In genomic region chr3:8767667-8768363, GRCh38 we compare ENCODE assay signal across 9 cellular contexts. TPM values are rescaled to one million over a fixed set of nuclear protein-coding genes. Genes with fewer than 3 reads are reported as not detected.
A peak's percentile ranks its signal among the peaks of the same experiment; 100 is the strongest.
DNase-seq lines count a peak whose midpoint lies in the region; ATAC-seq, FAIRE-seq and TF ChIP-seq lines count a peak whose summit lies in the region.
"Had no signal": no experiment of that assay in that cellular context is flagged by ENCODE, and none has a peak within 500 bp of the region (broad histone marks: within the 10 kb centered on the region; RNA-seq: fewer than 3 reads in every experiment).

No MANE protein-coding gene starts in this region.

- TF ChIP-seq RAD21 in HepG2 (CRISPR knock-in tag; IDR thresholded peaks at IDR 0.05), result 0 out of 2 replicates have a peak, but pooled peaks have one; percentile 13

- no peak for TF ChIP-seq EP300 in HepG2 (IDR thresholded peaks at IDR 0.05; ENCODE audit: low read depth in 2 of 2, low read length in 2 of 2)
- TF ChIP-seq EP300 in HepG2 (CRISPR knock-in tag; IDR thresholded peaks at IDR 0.05; ENCODE audit: borderline replicate concordance), result no peak

- no peak overlapping the region for H2AFZ ChIP-seq in HepG2 (ENCODE audit: low read length)
- no peak overlapping the region for H2AFZ ChIP-seq in OCI-LY7 (ENCODE audit: low read length)

- no peak overlapping the region for H3K9ac ChIP-seq in HepG2 (ENCODE audit: insufficient read depth, low read depth, low read length)

- CTCF ChIA-PET in GM10248 (lab: Yijun Ruan, JAX), result interaction anchor here (0.6 to 3.6 kb wide), 12 partner anchors 8 to 535 kb away, joined by 3 to 49 read pairs (median 9); no protein-coding TSS in a partner anchor
- CTCF ChIA-PET in HepG2 (lab: Yijun Ruan, JAX; ENCODE audit: low intra/inter-chr PET ratio, low total read pairs), result interaction anchor here (2.2 kb wide), 1 partner anchor 105 kb away, joined by 8 read pairs; no protein-coding TSS in a partner anchor
- CTCF ChIA-PET in OCI-LY7 (lab: Charles Lee; ENCODE audit: unreplicated experiment), result no interaction called here

- 90% methylated on average over 13 of the region's 74 CpGs for WGBS in HepG2 (ENCODE audit: low lambda C conversion rate)

- FAIRE-seq in HepG2 (lab: Jason Lieb, UNC), result no peak

- H4K20me1 ChIP-seq in HepG2 (ENCODE audit: insufficient read depth, low read length) (no peaks in the 10 kb centered on the region), OCI-LY7 (ENCODE audit: insufficient read depth, low read length) (no peaks in the 10 kb centered on the region)

- H3K4me1 ChIP-seq in HepG2 (ENCODE audit: insufficient read depth, low read length) (peaks cover 36% of the 10 kb centered on the region), OCI-LY7 (ENCODE audit: insufficient read depth, low read length, poor library complexity, severe bottlenecking) (no peaks in the 10 kb centered on the region)

- H3K36me3 ChIP-seq in HepG2 (replicated peaks in 1 of 2; ENCODE audit: control insufficient read depth in 1 of 2, insufficient read depth in 2 of 2, low read length in 2 of 2) (no peaks in the 10 kb centered on the region), OCI-LY7 (ENCODE audit: insufficient read depth, low read length) (no peaks in the 10 kb centered on the region)

- peak overlapping the region in 1 of 3 experiments; percentile 53; a peak in 1 of 6 replicates for H3K4me3 ChIP-seq in HepG2 (replicated peaks in 1 of 3; ENCODE audit: insufficient read depth in 1 of 3, low read depth in 2 of 3, low read length in 3 of 3)
- no peak overlapping the region for H3K4me3 ChIP-seq in OCI-LY7 (ENCODE audit: low read depth, low read length, poor library complexity, severe bottlenecking)

- no peak for TF ChIP-seq POLR2A in HepG2 (IDR thresholded peaks at IDR 0.05; ENCODE audit: insufficient read depth in 1 of 2, low read depth in 2 of 2, low read length in 2 of 2)

- intact Hi-C loops in HepG2 (cut with micrococcal nuclease; ENCODE audit: unreplicated experiment) (no loop called here), OCI-LY7 (cut with micrococcal nuclease; ENCODE audit: unreplicated experiment) (no loop called here)

- no peaks in the 10 kb centered on the region for H3K79me2 ChIP-seq in HepG2 (ENCODE audit: insufficient read depth, low read length)
- H3K79me2 ChIP-seq in OCI-LY7 (ENCODE audit: insufficient read depth, low read depth, low read length), result no peaks in the 10 kb centered on the region

- H3K4me2 ChIP-seq in HepG2 (ENCODE audit: low read depth, low read length) (peak overlapping the region; percentile 70), OCI-LY7 (ENCODE audit: low read length) (no peak overlapping the region)

- H3K9me2 ChIP-seq in OCI-LY7 (ENCODE audit: insufficient read depth, low read length), result no peaks in the 10 kb centered on the region

- DNase-seq in GM10248 (ENCODE audit: extremely low spot score) (peak; percentile 71), astrocyte of the hippocampus (ENCODE audit: low read depth, low spot score) (peak; percentile 70), HepG2 (ENCODE audit: low spot score) (peak; percentile 28), HT-29 (ENCODE audit: low spot score) (no peak), OCI-LY7 (ENCODE audit: low spot score) (no peak)

- no peak overlapping the region for H3K27ac ChIP-seq in HepG2 (ENCODE audit: extremely low read length, insufficient read depth, low read length)
- no peak overlapping the region for H3K27ac ChIP-seq in OCI-LY7 (ENCODE audit: low read depth, low read length, poor library complexity, severe bottlenecking)

- in situ Hi-C loops in HepG2 (cut with HindIII; ENCODE audit: extremely low pct_ligation_motif_present, low pct_unique_long_range_greater_than_20kb), result no loop called here

- TF ChIP-seq CTCF in GM10248 (IDR thresholded peaks at IDR 0.05; ENCODE audit: control extremely low read depth, extremely low read depth, low read depth, missing control alignments), result peak; percentile 36
- TF ChIP-seq CTCF in HepG2 (CRISPR knock-in tag; IDR thresholded peaks at IDR 0.05), result peak; percentile 65
- TF ChIP-seq CTCF in OCI-LY7 (conservative IDR thresholded peaks at IDR 0.05; ENCODE audit: low read length), result no peak

- ATAC-seq in GM19468 (IDR thresholded peaks at IDR 0.05; ENCODE audit: extremely low read depth, unreplicated experiment), result peak; percentile 28
- ATAC-seq in HG03565 (IDR thresholded peaks at IDR 0.05; ENCODE audit: unreplicated experiment), result peak; percentile 39
- ATAC-seq in HepG2, result peak; percentile 71
- ATAC-seq in HG03469 (IDR thresholded peaks at IDR 0.05; ENCODE audit: unreplicated experiment), result no peak

- H3K27me3 ChIP-seq in HepG2 (ENCODE audit: control insufficient read depth in 1 of 2, insufficient read depth in 2 of 2, low read length in 2 of 2), result peaks cover 0 to 9% of the 10 kb centered on the region in 2 experiments; a peak in 2 of 5 replicates

- H3K9me3 ChIP-seq in HepG2 (ENCODE audit: low read length) (no peaks in the 10 kb centered on the region), OCI-LY7 (ENCODE audit: low read length) (no peaks in the 10 kb centered on the region)

- no TSS peak for BruUV-seq in HepG2 (replicated peaks; lab: Mats Ljungman, UMichigan)
- BruUV-seq in OCI-LY7 (replicated peaks; lab: Mats Ljungman, UMichigan), result no TSS peak

- POLR2A ChIA-PET in GM10248 (lab: Yijun Ruan, JAX) (no interaction called here), HepG2 (lab: Yijun Ruan, JAX) (no interaction called here), OCI-LY7 (lab: Charles Lee) (no interaction called here)

TF ChIP-seq in HepG2, 621 proteins besides CTCF, POLR2A, EP300 and RAD21 (continues in another document):
- TF ChIP-seq SALL1 (CRISPR knock-in tag; IDR thresholded peaks at IDR 0.05) (0 out of 2 replicates have a peak, but pooled peaks have one; percentile 3), GTF3A (CRISPR knock-in tag; conservative IDR thresholded peaks at IDR 0.05) (no peak), ZNF777 (CRISPR knock-in tag; IDR thresholded peaks at IDR 0.05) (0 out of 2 replicates have a peak, but pooled peaks have one; percentile 12)

RNA-seq across cellular contexts. Expression of gene OXTR, which starts 1.6 kb away (rescaled TPM):
- total RNA-seq in HepG2 (2016; rRNA removed; fragmentation: Illumina TruSeq; extraction: Trizol), result 0.88 and 0.95 TPM in 2 replicates
- 0.10 and 0.44 TPM in 2 replicates for total RNA-seq in HepG2 (2016; cell fraction: cytosol; rRNA removed; fragmentation: Illumina TruSeq; extraction: Trizol; ENCODE audit: low read depth)
- total RNA-seq in HepG2 (2016; cell fraction: insoluble cytoplasmic fraction; rRNA removed; fragmentation: Illumina TruSeq; extraction: Trizol), result 0.68 and 0.95 TPM in 2 replicates
- 0.38 and 0.49 TPM in 2 replicates for total RNA-seq in HepG2 (2016; cell fraction: membrane; rRNA removed; fragmentation: Illumina TruSeq; extraction: Trizol)
- 1.8 and 2.1 TPM in 2 replicates for total RNA-seq in HepG2 (2016; cell fraction: nucleus; rRNA removed; fragmentation: Illumina TruSeq; extraction: Trizol)
- 0.36 and 0.39 TPM in 2 replicates for polyA plus RNA-seq in HepG2 (2011; rRNA removed)
- 0.17 and 0.19 TPM in 2 replicates for polyA plus RNA-seq in HepG2 (2011; cell fraction: cytosol; rRNA removed)
- 1.0 and 1.2 TPM in 2 replicates for polyA plus RNA-seq in HepG2 (2011; cell fraction: nucleus; rRNA removed)
- polyA plus RNA-seq in HepG2 (2012), result 0.24 and 0.37 TPM in 2 replicates
- polyA plus RNA-seq in HepG2 (2016; cell fraction: cytosol; fragmentation: Illumina TruSeq; extraction: Trizol; ENCODE audit: low read depth), result 0.07 and 0.12 TPM in 2 replicates
- 0.88 and 1.1 TPM in 2 replicates for polyA plus RNA-seq in HepG2 (2016; cell fraction: insoluble cytoplasmic fraction; fragmentation: Illumina TruSeq; extraction: Trizol; ENCODE audit: low read depth)
- 0.18 and 0.26 TPM in 2 replicates for polyA plus RNA-seq in HepG2 (2016; cell fraction: membrane; fragmentation: Illumina TruSeq; extraction: Trizol; ENCODE audit: low read depth)
- polyA plus RNA-seq in HepG2 (2016; cell fraction: nucleus; fragmentation: Illumina TruSeq; extraction: Trizol; ENCODE audit: insufficient read depth, low read depth), result 3.6 and 4.1 TPM in 2 replicates
- polyA minus RNA-seq in HepG2 (2011; rRNA and poly(A)+ RNA removed; ENCODE audit: low replicate concordance), result 1.1 and 3.6 TPM in 2 replicates
- 0.09 and 0.40 TPM in 2 replicates for polyA minus RNA-seq in HepG2 (2011; cell fraction: cytosol; rRNA and poly(A)+ RNA removed)
- 0.37 and 1.0 TPM in 2 replicates for polyA minus RNA-seq in HepG2 (2011; cell fraction: nucleus; rRNA and poly(A)+ RNA removed)
- 0.13 and 0.60 TPM in 2 replicates for total RNA-seq in HT-29 (2014; rRNA removed; shearing (Covaris generic))
- 1.5 and 2.0 TPM in 2 replicates for total RNA-seq in OCI-LY7 (2014; rRNA removed; shearing (Covaris generic))
- 0.82 and 2.8 TPM in 2 replicates for total RNA-seq in OCI-LY7 (2022)

RNA-seq across cellular contexts. Expression of gene CAV3, which starts 34.2 kb away (rescaled TPM):
- not detected in 2 replicates for total RNA-seq in HepG2 (2016; rRNA removed; fragmentation: Illumina TruSeq; extraction: Trizol)
- not detected in 2 replicates for total RNA-seq in HepG2 (2016; cell fraction: cytosol; rRNA removed; fragmentation: Illumina TruSeq; extraction: Trizol; ENCODE audit: low read depth)
- total RNA-seq in HepG2 (2016; cell fraction: insoluble cytoplasmic fraction; rRNA removed; fragmentation: Illumina TruSeq; extraction: Trizol), result not detected in 2 replicates
- total RNA-seq in HepG2 (2016; cell fraction: membrane; rRNA removed; fragmentation: Illumina TruSeq; extraction: Trizol), result not detected in 2 replicates
- total RNA-seq in HepG2 (2016; cell fraction: nucleus; rRNA removed; fragmentation: Illumina TruSeq; extraction: Trizol), result not detected in 2 replicates
- not detected in 2 replicates for polyA plus RNA-seq in HepG2 (2011; rRNA removed)
- not detected in 2 replicates for polyA plus RNA-seq in HepG2 (2011; cell fraction: cytosol; rRNA removed)
- not detected in 2 replicates for polyA plus RNA-seq in HepG2 (2011; cell fraction: nucleus; rRNA removed)
- polyA plus RNA-seq in HepG2 (2012), result not detected in 2 replicates
- polyA plus RNA-seq in HepG2 (2016; cell fraction: cytosol; fragmentation: Illumina TruSeq; extraction: Trizol; ENCODE audit: low read depth), result not detected in 2 replicates
- polyA plus RNA-seq in HepG2 (2016; cell fraction: insoluble cytoplasmic fraction; fragmentation: Illumina TruSeq; extraction: Trizol; ENCODE audit: low read depth), result not detected in 2 replicates
- polyA plus RNA-seq in HepG2 (2016; cell fraction: membrane; fragmentation: Illumina TruSeq; extraction: Trizol; ENCODE audit: low read depth), result not detected in 2 replicates
- not detected in 2 replicates for polyA plus RNA-seq in HepG2 (2016; cell fraction: nucleus; fragmentation: Illumina TruSeq; extraction: Trizol; ENCODE audit: insufficient read depth, low read depth)
- not detected in 2 replicates for polyA minus RNA-seq in HepG2 (2011; rRNA and poly(A)+ RNA removed; ENCODE audit: low replicate concordance)
- not detected in 2 replicates for polyA minus RNA-seq in HepG2 (2011; cell fraction: cytosol; rRNA and poly(A)+ RNA removed)
- polyA minus RNA-seq in HepG2 (2011; cell fraction: nucleus; rRNA and poly(A)+ RNA removed), result not detected in 2 replicates
- total RNA-seq in HT-29 (2014; rRNA removed; shearing (Covaris generic)), result not detected in 2 replicates
- total RNA-seq in OCI-LY7 (2014; rRNA removed; shearing (Covaris generic)), result not detected in 2 replicates
- not detected in 2 replicates for total RNA-seq in OCI-LY7 (2022)
- total RNA-seq: SK-MEL-5 had no signal

Comparison
In these comparisons a context has a peak if more than half of its experiments do, and no peak if none do; other contexts are left out.
1. DNase-seq: peak in GM10248 (single experiment), astrocyte of the hippocampus (single experiment) and HepG2 (single experiment); none in HT-29 (single experiment) and OCI-LY7 (single experiment).